8 cellular contexts compared by ENCODE assay signal in the genomic region with DNA sequence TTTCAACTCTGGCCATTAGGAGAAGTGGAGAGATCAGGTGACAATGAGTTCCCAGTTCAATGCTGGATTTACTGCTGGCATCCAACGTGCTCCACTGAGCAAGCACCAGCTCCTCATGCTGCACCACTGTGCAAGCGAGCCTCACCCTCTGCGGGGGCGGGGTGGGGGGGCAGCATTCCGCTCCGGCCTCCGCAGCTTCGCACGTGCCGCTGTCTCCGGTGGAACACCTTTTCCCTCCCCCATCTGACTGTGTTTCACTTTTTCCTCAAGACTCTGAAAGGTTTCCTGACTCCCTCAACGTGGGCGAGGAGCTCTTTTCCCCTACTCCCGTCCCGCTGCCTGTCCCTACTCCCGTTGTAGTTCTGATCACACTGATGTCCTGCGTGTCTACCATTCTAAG. TPM values are rescaled to one million over a fixed set of nuclear protein-coding genes. Genes with fewer than 3 reads are reported as not detected.
DNase-seq lines count a peak whose midpoint lies in the region; ATAC-seq and TF ChIP-seq lines count a peak whose summit lies in the region.

No MANE protein-coding gene starts in this region.

- peaks cover 6% of the 10 kb centered on the region for H3K4me1 ChIP-seq in colonic mucosa

- peak overlapping the region; percentile 11 for H3K27ac ChIP-seq in colonic mucosa
- no peak overlapping the region for H3K27ac ChIP-seq in dorsolateral prefrontal cortex

- H3K9ac ChIP-seq in colonic mucosa (ENCODE audit: low read depth in 2 of 2, low read length in 2 of 2) = peak overlapping the region; percentile 27 to 65

- H3K9me3 ChIP-seq in colonic mucosa = no peaks in the 10 kb centered on the region

- H3K27me3 ChIP-seq in colonic mucosa = no peaks in the 10 kb centered on the region
- peaks cover 0 to 23% (median 7%) of the 10 kb centered on the region in 45 donors for H3K27me3 ChIP-seq in dorsolateral prefrontal cortex

- H3K4me3 Mint-ChIP-seq in IgD-negative memory B cell (peak overlapping the region; percentile 41 to 86 (median 76)), naive B cell (peak overlapping the region; percentile 45 to 87 (median 75))

- H3K4me3 ChIP-seq in AG10803 (ENCODE audit: low read length) (peak overlapping the region; percentile 70), colonic mucosa (peak overlapping the region; percentile 47), dorsolateral prefrontal cortex (peak overlapping the region in 22 of 59 donors; percentile 1 to 61 (median 50))

- DNase-seq in AG10803 (ENCODE audit: low read depth) (peak; percentile 24), colonic mucosa (no peak), naive B cell (no peak), NCI-H1694 (lab: John Stamatoyannopoulos, UW) (no peak), dorsolateral prefrontal cortex (no peak), COR-L47 (lab: John Stamatoyannopoulos, UW) (no peak), OCI-M2 (lab: John Stamatoyannopoulos, UW; ENCODE audit: unreplicated experiment) (no peak)

- ATAC-seq in naive B cell (ENCODE audit: low read depth in 2 of 2) = no peak

- no peaks in the 10 kb centered on the region for H3K36me3 ChIP-seq in colonic mucosa

- H3K27ac Mint-ChIP-seq in IgD-negative memory B cell = no peak overlapping the region
- peak overlapping the region in 1 of 6 donors; percentile 26 for H3K27ac Mint-ChIP-seq in naive B cell

- H3K9me3 Mint-ChIP-seq in IgD-negative memory B cell (no peaks in the 10 kb centered on the region), naive B cell (no peaks in the 10 kb centered on the region)

- H3K4me1 Mint-ChIP-seq in IgD-negative memory B cell = peaks cover 0 to 9% (median 4%) of the 10 kb centered on the region in 3 donors
- peaks cover 8 to 12% (median 9%) of the 10 kb centered on the region in 3 donors for H3K4me1 Mint-ChIP-seq in naive B cell

- intact Hi-C loops in colonic mucosa (cut with DNase I) (no loop called here), dorsolateral prefrontal cortex (cut with DNase I) (no loop called here)

- H3K36me3 Mint-ChIP-seq in IgD-negative memory B cell = no peaks in the 10 kb centered on the region
- no peaks in the 10 kb centered on the region for H3K36me3 Mint-ChIP-seq in naive B cell

- H3K27me3 Mint-ChIP-seq in IgD-negative memory B cell (peaks cover 24% of the 10 kb centered on the region), naive B cell (peaks cover 9 to 41% (median 40%) of the 10 kb centered on the region in 3 donors)

- TF ChIP-seq CTCF in AG10803 (conservative IDR thresholded peaks at IDR 0.05; ENCODE audit: low read length) (no peak), colonic mucosa (IDR thresholded peaks at IDR 0.05) (no peak), dorsolateral prefrontal cortex (IDR thresholded peaks at IDR 0.05 in 54 of 56, conservative IDR thresholded peaks at IDR 0.05 in 2 of 56; ENCODE audit: low read depth in 1 of 56, partially characterized antibody in 56 of 56) (no peak)

RNA-seq across cellular contexts. Expression of a gene that starts 0.8 kb away (rescaled TPM):
- 0.54 TPM for polyA plus RNA-seq in IgD-negative memory B cell
- total RNA-seq in colonic mucosa = 10 to 100 TPM in 1 of 2 donors, 1 to 10 TPM in 1; 8.5 to 11.2 TPM
- polyA plus RNA-seq in naive B cell (ENCODE audit: low read depth in 6 of 6) = 1 to 10 TPM in 2 of 6 donors, under 1 TPM in 4; 0.71 to 2.6 (median 0.97) TPM
- total RNA-seq in dorsolateral prefrontal cortex = 1 to 10 TPM in 65 of 120 experiments, under 1 TPM in 38, not detected in 17; 0.31 to 5.2 (median 1.2) TPM

RNA-seq across cellular contexts. Expression of a gene that starts 32.9 kb away (rescaled TPM):
- not detected for polyA plus RNA-seq in IgD-negative memory B cell
- 1 to 10 TPM in 1 of 2 donors, under 1 TPM in 1; 0.29 to 3.4 TPM for total RNA-seq in colonic mucosa
- not detected for polyA plus RNA-seq in naive B cell (ENCODE audit: low read depth in 6 of 6)
- 10 to 100 TPM in 119 of 120 experiments, 1 to 10 TPM in 1; 9.8 to 66.2 (median 35.2) TPM for total RNA-seq in dorsolateral prefrontal cortex
